ENCODE assay signal across 30 cellular contexts in the genomic region with DNA sequence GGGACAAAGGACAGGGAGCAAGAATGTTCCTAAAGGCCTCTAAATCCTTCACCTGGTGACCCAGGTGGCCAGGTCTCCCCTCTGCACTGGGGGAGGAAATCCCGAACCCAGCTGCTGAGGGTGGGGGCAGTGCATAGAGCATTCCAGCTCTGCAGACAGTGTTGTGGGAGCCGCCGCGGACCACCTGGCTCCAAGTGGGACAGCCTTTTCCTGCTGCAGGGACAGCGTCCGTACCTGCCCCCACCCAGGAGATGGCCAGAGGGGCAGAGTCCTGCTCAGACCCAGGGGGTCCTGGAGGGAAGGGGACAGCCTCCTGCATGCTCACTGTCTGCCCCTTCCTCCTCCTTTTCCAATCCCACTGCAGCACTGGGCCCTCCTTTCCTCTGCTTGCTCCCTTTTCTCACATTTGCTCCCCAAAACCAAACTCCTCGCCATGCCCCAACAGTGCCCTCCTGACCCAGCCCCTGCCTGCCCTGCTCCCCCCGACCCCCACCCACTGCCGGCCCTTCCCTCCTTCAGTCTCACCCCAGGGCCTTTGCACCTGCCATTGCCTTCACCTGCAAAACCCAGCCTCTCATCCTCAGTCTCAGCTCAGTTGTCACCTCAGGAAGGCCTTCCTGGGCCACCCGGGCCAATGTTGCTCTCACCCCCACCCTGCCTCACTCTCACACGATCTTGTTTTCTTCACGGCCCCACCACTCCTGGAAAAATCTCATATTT. TPM values are rescaled to one million over a fixed set of nuclear protein-coding genes. Genes with fewer than 3 reads are reported as not detected.
DNase-seq lines count a peak whose midpoint lies in the region; ATAC-seq and TF ChIP-seq lines count a peak whose summit lies in the region.
"Had no signal": no experiment of that assay in that cellular context is flagged by ENCODE, and none has a peak within 500 bp of the region (broad histone marks: within the 10 kb centered on the region; RNA-seq: fewer than 3 reads in every experiment).

No MANE protein-coding gene starts in this region.

- no peak for ATAC-seq in upper lobe of right lung
- no peak for ATAC-seq in GM19452 (IDR thresholded peaks at IDR 0.05; ENCODE audit: unreplicated experiment)
- ATAC-seq in stimulated activated naive CD8-positive, alpha-beta T cell treated with anti-CD3 and anti-CD28 coated beads, Interleukin-15, amount 100 ng/mL, for 72 hours, result no peak
- ATAC-seq: GM12878, K562 had no signal

- H4K8ac ChIP-seq in neuronal stem cell (ENCODE audit: low read depth, low read length), result no peak overlapping the region

- no CpG with 5 or more reads among the region's 12 CpGs for WGBS in neuronal stem cell (ENCODE audit: extremely low coverage in 2 of 2, insufficient read length in 2 of 2, insufficient replicate concordance in 1 of 2), 2 donors

- no peaks in the 10 kb centered on the region for H3K4me1 Mint-ChIP-seq in chondrocyte (ENCODE audit: low read depth)
- no peaks in the 10 kb centered on the region for H3K4me1 Mint-ChIP-seq in stimulated activated naive CD8-positive, alpha-beta T cell treated with anti-CD3 and anti-CD28 coated beads, Interleukin-15, amount 100 ng/mL, for 72 hours
- H3K4me1 Mint-ChIP-seq: CD4-positive, alpha-beta memory T cell had no signal

- H2BK15ac ChIP-seq in neuronal stem cell (ENCODE audit: low read length), result no peak overlapping the region

- no peak overlapping the region for H3K4me3 Mint-ChIP-seq in chondrocyte (ENCODE audit: unreplicated experiment)
- H3K4me3 Mint-ChIP-seq in stimulated activated naive CD8-positive, alpha-beta T cell treated with anti-CD3 and anti-CD28 coated beads, Interleukin-15, amount 100 ng/mL, for 72 hours, result no peak overlapping the region
- H3K4me3 Mint-ChIP-seq: CD4-positive, alpha-beta memory T cell had no signal

- no peak overlapping the region for H3K27ac ChIP-seq in right atrium auricular region
- H3K27ac ChIP-seq in neuronal stem cell (replicated peaks; ENCODE audit: low read length), result no peak overlapping the region
- H3K27ac ChIP-seq in upper lobe of right lung, result no peak overlapping the region
- H3K27ac ChIP-seq: GM23248, SK-N-MC had no signal

- no peak overlapping the region for H3K4ac ChIP-seq in neuronal stem cell (ENCODE audit: low read length)

- H2BK5ac ChIP-seq in neuronal stem cell (ENCODE audit: low read length), result no peak overlapping the region

- H3K79me1 ChIP-seq in neuronal stem cell (ENCODE audit: low read depth, low read length), result peaks cover 3% of the 10 kb centered on the region

- peaks cover 1% of the 10 kb centered on the region for H3K36me3 Mint-ChIP-seq in chondrocyte (ENCODE audit: low read depth)
- H3K36me3 Mint-ChIP-seq: CD4-positive, alpha-beta memory T cell had no signal

- DNase-seq in cardiac septum (ENCODE audit: low spot score), result peak; percentile 57
- DNase-seq in right atrium auricular region (ENCODE audit: low spot score), result no peak
- peak; percentile 69 for DNase-seq in chondrocyte (ENCODE audit: low spot score)
- DNase-seq in neuronal stem cell (ENCODE audit: low spot score), result no peak
- DNase-seq in upper lobe of right lung, result peak; percentile 36
- no peak for DNase-seq in stimulated activated naive CD8-positive, alpha-beta T cell treated with anti-CD3 and anti-CD28 coated beads, Interleukin-15, amount 100 ng/mL, for 72 hours
- no peak for DNase-seq in T-helper 9 cell
- DNase-seq: C1 segment of cervical spinal cord; CD4-positive, alpha-beta memory T cell; COR-L47; DMS79; EL; GDM1; GM23248; Kasumi-1; NCI-H1092 treated with DMSO at 0.1 percent for 48 hours; NCI-H1436; NCI-H187; NCI-H2081 treated with DMSO at 0.1 percent for 48 hours; NCI-H2171; NCI-H226; NCI-H510A; NCI-H748 treated with DMSO at 0.1 percent for 48 hours; SIG-M5 had no signal

- H2AFZ ChIP-seq in neuronal stem cell (ENCODE audit: low read length), result no peak overlapping the region
- H2AFZ ChIP-seq: GM23248 had no signal

- no peaks in the 10 kb centered on the region for H3K36me3 ChIP-seq in right atrium auricular region
- no peaks in the 10 kb centered on the region for H3K36me3 ChIP-seq in neuronal stem cell (replicated peaks in 1 of 2; ENCODE audit: control insufficient read depth in 2 of 2, insufficient read depth in 2 of 2, low read length in 2 of 2)
- no peaks in the 10 kb centered on the region for H3K36me3 ChIP-seq in upper lobe of right lung
- H3K36me3 ChIP-seq: HAP-1 had no signal

- H3K27me3 ChIP-seq in right atrium auricular region (no peaks in the 10 kb centered on the region), neuronal stem cell (ENCODE audit: control insufficient read depth in 3 of 3, insufficient read depth in 3 of 3, low read depth in 1 of 3, low read length in 3 of 3) (peaks cover 0 to 28% (median 0%) of the 10 kb centered on the region in 3 experiments), upper lobe of right lung (peaks cover 7% of the 10 kb centered on the region)

- no peak overlapping the region for H3K27ac Mint-ChIP-seq in chondrocyte (ENCODE audit: unreplicated experiment)
- no peak overlapping the region for H3K27ac Mint-ChIP-seq in stimulated activated naive CD8-positive, alpha-beta T cell treated with anti-CD3 and anti-CD28 coated beads, Interleukin-15, amount 100 ng/mL, for 72 hours
- H3K27ac Mint-ChIP-seq: CD4-positive, alpha-beta memory T cell had no signal

- no peak for TF ChIP-seq CTCF in right atrium auricular region (IDR thresholded peaks at IDR 0.05)
- TF ChIP-seq CTCF in chondrocyte (IDR thresholded peaks at IDR 0.05), result no peak
- TF ChIP-seq CTCF in upper lobe of right lung (IDR thresholded peaks at IDR 0.05), result no peak

- no peak overlapping the region for H3K4me2 ChIP-seq in neuronal stem cell (ENCODE audit: insufficient read depth, low read length, poor library complexity, severe bottlenecking)

- peak overlapping the region; percentile 89 for H2AK5ac ChIP-seq in neuronal stem cell (ENCODE audit: low read depth, low read length)

- H3K9ac ChIP-seq in neuronal stem cell (ENCODE audit: low read depth, low read length, poor library complexity), result peak overlapping the region; percentile 32
- H3K9ac ChIP-seq: GM23248 had no signal

- no peaks in the 10 kb centered on the region for H3K9me3 ChIP-seq in right atrium auricular region
- no peaks in the 10 kb centered on the region for H3K9me3 ChIP-seq in neuronal stem cell (replicated peaks in 1 of 2; ENCODE audit: control insufficient read depth in 2 of 2, insufficient read depth in 1 of 2, low read depth in 1 of 2, low read length in 2 of 2)
- no peaks in the 10 kb centered on the region for H3K9me3 ChIP-seq in upper lobe of right lung
- H3K9me3 ChIP-seq: HAP-1 had no signal

- no peak overlapping the region for H4K91ac ChIP-seq in neuronal stem cell (ENCODE audit: low read depth, low read length, poor library complexity)

- peak overlapping the region; percentile 48 for H3K18ac ChIP-seq in neuronal stem cell (ENCODE audit: low read length)

- peaks cover 40% of the 10 kb centered on the region for H3K27me3 Mint-ChIP-seq in chondrocyte (ENCODE audit: low read depth)
- peaks cover 71% of the 10 kb centered on the region for H3K27me3 Mint-ChIP-seq in stimulated activated naive CD8-positive, alpha-beta T cell treated with anti-CD3 and anti-CD28 coated beads, Interleukin-15, amount 100 ng/mL, for 72 hours

- no peak overlapping the region for H2BK120ac ChIP-seq in neuronal stem cell (ENCODE audit: low read depth, low read length)

- H3K23ac ChIP-seq in neuronal stem cell (ENCODE audit: low read depth, low read length, poor library complexity), result peak overlapping the region; percentile 57

- H3K14ac ChIP-seq in neuronal stem cell (ENCODE audit: low read length), result peak overlapping the region; percentile 25

- H3K9me3 Mint-ChIP-seq in chondrocyte (ENCODE audit: low read depth), result no peaks in the 10 kb centered on the region
- no peaks in the 10 kb centered on the region for H3K9me3 Mint-ChIP-seq in stimulated activated naive CD8-positive, alpha-beta T cell treated with anti-CD3 and anti-CD28 coated beads, Interleukin-15, amount 100 ng/mL, for 72 hours
- H3K9me3 Mint-ChIP-seq: CD4-positive, alpha-beta memory T cell had no signal

- H2BK12ac ChIP-seq in neuronal stem cell (ENCODE audit: low read length), result no peak overlapping the region

- intact Hi-C loops in cardiac septum (cut with DNase I) (no loop called here), upper lobe of right lung (cut with DNase I) (no loop called here)

- H3K4me3 ChIP-seq in right atrium auricular region (no peak overlapping the region), neuronal stem cell (ENCODE audit: low read length in 2 of 2) (peak overlapping the region in 1 of 2 donors; percentile 43), upper lobe of right lung (no peak overlapping the region)
- H3K4me3 ChIP-seq: GM12878, GM23248, HAP-1, K562, SK-N-MC had no signal

- no peaks in the 10 kb centered on the region for H3K4me1 ChIP-seq in right atrium auricular region
- peaks cover 0 to 6% of the 10 kb centered on the region in 2 donors for H3K4me1 ChIP-seq in neuronal stem cell (ENCODE audit: control insufficient read depth in 2 of 2, insufficient read depth in 1 of 2, low read depth in 1 of 2, low read length in 2 of 2)
- no peaks in the 10 kb centered on the region for H3K4me1 ChIP-seq in upper lobe of right lung
- H3K4me1 ChIP-seq: HAP-1 had no signal

RNA-seq across cellular contexts. Expression of gene PNPLA5, which starts 12.8 kb away (rescaled TPM):
- total RNA-seq in cardiac septum, result not detected
- total RNA-seq in right atrium auricular region, result not detected
- total RNA-seq in chondrocyte, result not detected in 3 replicates
- not detected for polyA plus RNA-seq in neuronal stem cell (2013, experiment 1 of 2)
- not detected for polyA plus RNA-seq in neuronal stem cell (2013, experiment 2 of 2)
- not detected for total RNA-seq in upper lobe of right lung
- total RNA-seq: CD4-positive, alpha-beta memory T cell; GM12878; GM23248; K562 had no signal
- polyA plus RNA-seq: CD4-positive, alpha-beta memory T cell; GM12878; GM23248; K562 had no signal

RNA-seq across cellular contexts. Expression of gene SULT4A1, which starts 16.7 kb away (rescaled TPM):
- total RNA-seq in cardiac septum (0.13 TPM), right atrium auricular region (under 1 TPM in 1 of 2 donors, not detected in 1; 0.12 TPM), chondrocyte (0.68 to 3.3 TPM (median 2.9 TPM) in 3 replicates), upper lobe of right lung (not detected)
- polyA plus RNA-seq in neuronal stem cell (2013, experiment 1 of 2), result 7.1 TPM
- 7.0 TPM for polyA plus RNA-seq in neuronal stem cell (2013, experiment 2 of 2)
- total RNA-seq: CD4-positive, alpha-beta memory T cell; GM12878; GM23248; M059J had no signal
- polyA plus RNA-seq: CD4-positive, alpha-beta memory T cell; GM12878; GM23248 had no signal

RNA-seq across cellular contexts. Expression of gene PNPLA3, which starts 44.6 kb away (rescaled TPM):
- 0.32 TPM for total RNA-seq in cardiac septum
- under 1 TPM in 1 of 2 donors, not detected in 1; 0.16 TPM for total RNA-seq in right atrium auricular region
- 2.5 to 3.5 TPM (median 2.5 TPM) in 3 replicates for total RNA-seq in chondrocyte
- 11.0 TPM for polyA plus RNA-seq in neuronal stem cell (2013, experiment 1 of 2)
- 11.6 TPM for polyA plus RNA-seq in neuronal stem cell (2013, experiment 2 of 2)
- 3.7 TPM for total RNA-seq in upper lobe of right lung
- total RNA-seq: CD4-positive, alpha-beta memory T cell; GM12878 had no signal
- polyA plus RNA-seq: CD4-positive, alpha-beta memory T cell had no signal

Comparison
In these comparisons a context has a peak if more than half of its experiments do, and no peak if none do; other contexts are left out.
1. DNase-seq: peak in cardiac septum (single experiment), chondrocyte (single experiment) and upper lobe of right lung (single experiment); none in right atrium auricular region (single experiment), neuronal stem cell (single experiment), stimulated activated naive CD8-positive, alpha-beta T cell treated with anti-CD3 and anti-CD28 coated beads, Interleukin-15, amount 100 ng/mL, for 72 hours (0 of 2) and T-helper 9 cell (single experiment).